Comparison of ENCODE assay signal across 22 cellular contexts in genomic region chr6:168698923-168699322, GRCh38.
"Had no signal": no experiment of that assay in that cellular context is flagged by ENCODE, and none has a peak within 500 bp of the region (broad histone marks: within the 10 kb centered on the region; RNA-seq: fewer than 3 reads in every experiment).

No MANE protein-coding gene starts in this region.

- H3K36me3 Mint-ChIP-seq: natural killer cell; neural progenitor cell; stimulated activated effector memory CD8-positive, alpha-beta T cell treated with anti-CD3 and anti-CD28 coated beads, Interleukin-12 subunit alpha, Interleukin-12 subunit beta, amount 100 ng/mL, for 72 hours had no signal

- H2AFZ ChIP-seq: neural progenitor cell, parathyroid adenoma had no signal

- DNase-seq: heart left ventricle; islet precursor cell; left lung; lower lobe of right lung; mammary epithelial cell; mesenchymal stem cell; naive B cell; natural killer cell; nephron progenitor cell; occipital lobe; right cardiac atrium; small intestine; spleen; stimulated activated CD4-positive, alpha-beta T cell treated with anti-CD3 and anti-CD28 coated beads, Interleukin-4, amount 100 ng/mL, for 24 hours; stimulated activated naive CD4-positive, alpha-beta T cell; upper lobe of left lung had no signal

- H3K27ac ChIP-seq: heart left ventricle, left lung, lower lobe of right lung, neural progenitor cell, neutrophil, parathyroid adenoma, spleen, tibial nerve, upper lobe of left lung had no signal

- H3K4me3 ChIP-seq: heart left ventricle, left lung, lower lobe of right lung, neural progenitor cell, spleen, tibial nerve, upper lobe of left lung had no signal

- H3K27me3 Mint-ChIP-seq: stimulated activated naive CD8-positive, alpha-beta T cell treated with anti-CD3 and anti-CD28 coated beads, Interleukin-15, Interleukin-2, amounts not matched to agents 100 ng/mL and 50 ng/mL, for 24 hours had no signal

- H3K4me2 ChIP-seq: neural progenitor cell had no signal

- ATAC-seq: left lung; lower lobe of right lung; natural killer cell; right cardiac atrium; stimulated activated effector memory CD8-positive, alpha-beta T cell treated with anti-CD3 and anti-CD28 coated beads, Interleukin-12 subunit alpha, Interleukin-12 subunit beta, amount 100 ng/mL, for 72 hours had no signal

- H3K9ac ChIP-seq: neural progenitor cell, parathyroid adenoma had no signal

- H3K4me1 Mint-ChIP-seq: naive B cell; natural killer cell; stimulated activated effector memory CD8-positive, alpha-beta T cell treated with anti-CD3 and anti-CD28 coated beads, Interleukin-12 subunit alpha, Interleukin-12 subunit beta, amount 100 ng/mL, for 72 hours had no signal

- H3K4me3 Mint-ChIP-seq: naive B cell; natural killer cell; nephron progenitor cell; neural progenitor cell; stimulated activated effector memory CD8-positive, alpha-beta T cell treated with anti-CD3 and anti-CD28 coated beads, Interleukin-12 subunit alpha, Interleukin-12 subunit beta, amount 100 ng/mL, for 72 hours; stimulated activated naive CD8-positive, alpha-beta T cell treated with anti-CD3 and anti-CD28 coated beads, Interleukin-15, Interleukin-2, amounts not matched to agents 100 ng/mL and 50 ng/mL, for 24 hours had no signal

- H3K79me2 ChIP-seq: parathyroid adenoma had no signal

- H3K27ac Mint-ChIP-seq: naive B cell; natural killer cell; nephron progenitor cell; neural progenitor cell; stimulated activated effector memory CD8-positive, alpha-beta T cell treated with anti-CD3 and anti-CD28 coated beads, Interleukin-12 subunit alpha, Interleukin-12 subunit beta, amount 100 ng/mL, for 72 hours; stimulated activated naive CD8-positive, alpha-beta T cell treated with anti-CD3 and anti-CD28 coated beads, Interleukin-15, Interleukin-2, amounts not matched to agents 100 ng/mL and 50 ng/mL, for 24 hours had no signal

- H3K27me3 ChIP-seq: heart left ventricle, neural progenitor cell, neutrophil, spleen, tibial nerve, upper lobe of left lung had no signal

- H3K9me3 Mint-ChIP-seq: natural killer cell; stimulated activated effector memory CD8-positive, alpha-beta T cell treated with anti-CD3 and anti-CD28 coated beads, Interleukin-12 subunit alpha, Interleukin-12 subunit beta, amount 100 ng/mL, for 72 hours; stimulated activated naive CD8-positive, alpha-beta T cell treated with anti-CD3 and anti-CD28 coated beads, Interleukin-15, Interleukin-2, amounts not matched to agents 100 ng/mL and 50 ng/mL, for 24 hours had no signal

- H3K36me3 ChIP-seq: heart left ventricle, left lung, lower lobe of right lung, neural progenitor cell, neutrophil, spleen, tibial nerve, upper lobe of left lung had no signal

- H3K4me1 ChIP-seq: left lung, lower lobe of right lung, parathyroid adenoma, spleen, upper lobe of left lung had no signal

- H3K9me3 ChIP-seq: lower lobe of right lung, neutrophil, tibial nerve, upper lobe of left lung had no signal
